ENCODE assay signal across 13 cellular contexts in the genomic region with DNA sequence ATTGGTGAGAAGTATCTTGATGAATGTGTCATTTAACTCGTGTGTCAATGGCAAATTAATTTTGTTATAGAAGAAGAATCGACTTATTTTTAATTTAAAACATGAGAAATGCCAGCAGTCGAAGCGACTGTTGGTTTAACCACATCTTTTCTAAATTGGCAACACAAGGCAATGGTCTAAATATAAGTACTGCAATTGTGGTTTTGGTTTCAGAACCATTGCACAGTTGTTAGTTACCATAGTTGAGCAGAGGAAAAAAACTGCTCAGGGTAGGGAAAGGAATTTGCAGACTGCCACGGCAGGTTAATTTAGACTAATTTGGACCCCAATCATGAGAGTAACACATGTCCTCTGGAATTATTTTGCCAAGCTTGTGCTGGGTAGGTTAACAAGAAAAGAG.
DNase-seq lines count a peak whose midpoint lies in the region; ATAC-seq, FAIRE-seq and TF ChIP-seq lines count a peak whose summit lies in the region.
"Had no signal": no experiment of that assay in that cellular context is flagged by ENCODE, and none has a peak within 500 bp of the region (broad histone marks: within the 10 kb centered on the region; RNA-seq: fewer than 3 reads in every experiment).

No MANE protein-coding gene starts in this region.

- TF ChIP-seq RAD21 in HepG2 (CRISPR knock-in tag; IDR thresholded peaks at IDR 0.05), result no peak

- no peaks in the 10 kb centered on the region for H3K27me3 Mint-ChIP-seq in activated naive CD8-positive, alpha-beta T cell treated with anti-CD3 and anti-CD28 coated beads, Interleukin-2, amount 50 U/mL, for 24 hours
- no peaks in the 10 kb centered on the region for H3K27me3 Mint-ChIP-seq in stimulated activated naive CD8-positive, alpha-beta T cell treated with anti-CD3 and anti-CD28 coated beads, Interleukin-15, amount 100 ng/mL, for 72 hours

- H3K36me3 ChIP-seq in smooth muscle cell (ENCODE audit: low read depth) (no peaks in the 10 kb centered on the region), ovary (no peaks in the 10 kb centered on the region), HepG2 (replicated peaks in 1 of 2; ENCODE audit: control insufficient read depth in 1 of 2, insufficient read depth in 2 of 2, low read length in 2 of 2) (no peaks in the 10 kb centered on the region)
- H3K36me3 ChIP-seq: gastroesophageal sphincter had no signal

- in situ Hi-C loops in HepG2 (cut with HindIII; ENCODE audit: extremely low pct_ligation_motif_present, low pct_unique_long_range_greater_than_20kb), result no loop called here

- CTCF ChIA-PET in HepG2 (lab: Yijun Ruan, JAX; ENCODE audit: low intra/inter-chr PET ratio, low total read pairs), result no interaction called here

- no peak overlapping the region for H3K27ac Mint-ChIP-seq in activated naive CD4-positive, alpha-beta T cell treated with anti-CD3 and anti-CD28 coated beads, Interleukin-2, amount 50 U/mL, for 72 hours
- no peak overlapping the region for H3K27ac Mint-ChIP-seq in activated naive CD8-positive, alpha-beta T cell treated with anti-CD3 and anti-CD28 coated beads, Interleukin-2, amount 50 U/mL, for 24 hours
- H3K27ac Mint-ChIP-seq in stimulated activated naive CD8-positive, alpha-beta T cell treated with anti-CD3 and anti-CD28 coated beads, Interleukin-15, amount 100 ng/mL, for 72 hours, result no peak overlapping the region

- no peak overlapping the region for H3K4me2 ChIP-seq in smooth muscle cell
- no peak overlapping the region for H3K4me2 ChIP-seq in HepG2 (ENCODE audit: low read depth, low read length)

- POLR2A ChIA-PET in HepG2 (lab: Yijun Ruan, JAX), result no interaction called here

- H3K4me1 Mint-ChIP-seq in activated naive CD8-positive, alpha-beta T cell treated with anti-CD3 and anti-CD28 coated beads, Interleukin-2, amount 50 U/mL, for 24 hours, result peaks cover 42% of the 10 kb centered on the region
- peaks cover 47% of the 10 kb centered on the region for H3K4me1 Mint-ChIP-seq in stimulated activated naive CD8-positive, alpha-beta T cell treated with anti-CD3 and anti-CD28 coated beads, Interleukin-15, amount 100 ng/mL, for 72 hours

- no peak overlapping the region for H3K27ac ChIP-seq in smooth muscle cell (ENCODE audit: low read depth)
- no peak overlapping the region for H3K27ac ChIP-seq in ovary
- H3K27ac ChIP-seq in HepG2 (ENCODE audit: extremely low read length, insufficient read depth, low read length), result no peak overlapping the region
- H3K27ac ChIP-seq: gastroesophageal sphincter had no signal

- TF ChIP-seq EP300 in ovary (IDR thresholded peaks at IDR 0.05) (no peak), HepG2 (IDR thresholded peaks at IDR 0.05; ENCODE audit: low read depth in 2 of 2, low read length in 2 of 2) (no peak), HepG2 (CRISPR knock-in tag; IDR thresholded peaks at IDR 0.05; ENCODE audit: borderline replicate concordance) (no peak)

- H3K9ac ChIP-seq in smooth muscle cell (ENCODE audit: low read depth) (no peak overlapping the region), HepG2 (ENCODE audit: insufficient read depth, low read depth, low read length) (no peak overlapping the region)

- no peak for DNase-seq in activated naive CD4-positive, alpha-beta T cell treated with anti-CD3 and anti-CD28 coated beads, Interleukin-2, amount 50 U/mL, for 72 hours (ENCODE audit: low spot score in 2 of 2)
- no peak for DNase-seq in activated naive CD4-positive, alpha-beta T cell treated with anti-CD3 and anti-CD28 coated beads, Interleukin-2, amount 50 U/mL, for 16 hours
- peak; percentile 81 for DNase-seq in M059J (ENCODE audit: low read depth)
- no peak for DNase-seq in activated naive CD8-positive, alpha-beta T cell treated with anti-CD3 and anti-CD28 coated beads, Interleukin-2, amount 50 U/mL, for 24 hours
- no peak for DNase-seq in stimulated activated naive CD8-positive, alpha-beta T cell treated with anti-CD3 and anti-CD28 coated beads, Interleukin-15, amount 100 ng/mL, for 72 hours
- no peak for DNase-seq in smooth muscle cell (lab: John Stamatoyannopoulos, UW; ENCODE audit: unreplicated experiment)
- DNase-seq in ovary, result no peak
- DNase-seq in HepG2 (ENCODE audit: low spot score), result no peak
- DNase-seq: activated T-cell treated with anti-CD3 and anti-CD28 coated beads for 4 hours, left ventricle myocardium superior, trophoblast cell had no signal

- H3K36me3 Mint-ChIP-seq in activated naive CD4-positive, alpha-beta T cell treated with anti-CD3 and anti-CD28 coated beads, Interleukin-2, amount 50 U/mL, for 72 hours, result peaks cover 0 to 38% of the 10 kb centered on the region in 2 donors
- H3K36me3 Mint-ChIP-seq in activated naive CD8-positive, alpha-beta T cell treated with anti-CD3 and anti-CD28 coated beads, Interleukin-2, amount 50 U/mL, for 24 hours (ENCODE audit: low read depth), result peaks cover 13% of the 10 kb centered on the region

- H3K4me3 ChIP-seq in smooth muscle cell (no peak overlapping the region), ovary (no peak overlapping the region), HepG2 (replicated peaks in 1 of 3; ENCODE audit: insufficient read depth in 1 of 3, low read depth in 2 of 3, low read length in 3 of 3) (no peak overlapping the region)
- H3K4me3 ChIP-seq: gastroesophageal sphincter had no signal

- no peak overlapping the region for H3K4me3 Mint-ChIP-seq in activated naive CD8-positive, alpha-beta T cell treated with anti-CD3 and anti-CD28 coated beads, Interleukin-2, amount 50 U/mL, for 24 hours
- H3K4me3 Mint-ChIP-seq in stimulated activated naive CD8-positive, alpha-beta T cell treated with anti-CD3 and anti-CD28 coated beads, Interleukin-15, amount 100 ng/mL, for 72 hours, result peak overlapping the region; percentile 36 to 47

- intact Hi-C loops in ovary (cut with DNase I), result no loop called here
- intact Hi-C loops in HepG2 (cut with micrococcal nuclease; ENCODE audit: unreplicated experiment), result no loop called here

- WGBS in smooth muscle cell (ENCODE audit: low lambda C conversion rate), result 70% methylated on average over 5 of the region's 5 CpGs
- WGBS in ovary, 3 donors, result 79 to 85% (median 82%) methylated on average over 5 of the region's 5 CpGs
- WGBS in HepG2 (ENCODE audit: low lambda C conversion rate), result 27% methylated on average over 5 of the region's 5 CpGs

- no peaks in the 10 kb centered on the region for H4K20me1 ChIP-seq in smooth muscle cell (ENCODE audit: low read depth)
- H4K20me1 ChIP-seq in HepG2 (ENCODE audit: insufficient read depth, low read length), result no peaks in the 10 kb centered on the region

- H3K79me2 ChIP-seq in smooth muscle cell (ENCODE audit: low read depth), result no peaks in the 10 kb centered on the region
- H3K79me2 ChIP-seq in HepG2 (ENCODE audit: insufficient read depth, low read length), result no peaks in the 10 kb centered on the region

- H3K4me1 ChIP-seq in smooth muscle cell (ENCODE audit: low read depth) (no peaks in the 10 kb centered on the region), ovary (ENCODE audit: insufficient read depth) (peaks cover 5% of the 10 kb centered on the region), HepG2 (ENCODE audit: insufficient read depth, low read length) (no peaks in the 10 kb centered on the region)
- H3K4me1 ChIP-seq: gastroesophageal sphincter had no signal

- H2AFZ ChIP-seq in smooth muscle cell (ENCODE audit: low read depth) (no peak overlapping the region), HepG2 (ENCODE audit: low read length) (no peak overlapping the region)

- no peak for FAIRE-seq in HepG2 (lab: Jason Lieb, UNC)
- FAIRE-seq: colon had no signal

- H3K27me3 ChIP-seq in smooth muscle cell (ENCODE audit: low read depth), result no peaks in the 10 kb centered on the region
- H3K27me3 ChIP-seq in ovary, result no peaks in the 10 kb centered on the region
- no peaks in the 10 kb centered on the region for H3K27me3 ChIP-seq in HepG2 (ENCODE audit: control insufficient read depth in 1 of 2, insufficient read depth in 2 of 2, low read length in 2 of 2)

- H3F3A ChIP-seq in smooth muscle cell (ENCODE audit: low read depth), result no peaks in the 10 kb centered on the region

- TF ChIP-seq POLR2A in ovary (IDR thresholded peaks at IDR 0.05), result no peak
- TF ChIP-seq POLR2A in HepG2 (IDR thresholded peaks at IDR 0.05; ENCODE audit: insufficient read depth in 1 of 2, low read depth in 2 of 2, low read length in 2 of 2), result no peak

- H3K9me3 ChIP-seq in smooth muscle cell (replicated peaks; ENCODE audit: low read depth) (no peaks in the 10 kb centered on the region), ovary (no peaks in the 10 kb centered on the region), HepG2 (ENCODE audit: low read length) (no peaks in the 10 kb centered on the region)

- no TSS peak for BruUV-seq in HepG2 (replicated peaks; lab: Mats Ljungman, UMichigan)

- H3K9me3 Mint-ChIP-seq in activated naive CD4-positive, alpha-beta T cell treated with anti-CD3 and anti-CD28 coated beads, Interleukin-2, amount 50 U/mL, for 72 hours, result peaks cover 4 to 30% of the 10 kb centered on the region in 2 donors
- peaks cover 24% of the 10 kb centered on the region for H3K9me3 Mint-ChIP-seq in activated naive CD8-positive, alpha-beta T cell treated with anti-CD3 and anti-CD28 coated beads, Interleukin-2, amount 50 U/mL, for 24 hours
- peaks cover 25 to 33% of the 10 kb centered on the region in 2 donors for H3K9me3 Mint-ChIP-seq in stimulated activated naive CD8-positive, alpha-beta T cell treated with anti-CD3 and anti-CD28 coated beads, Interleukin-15, amount 100 ng/mL, for 72 hours

- ATAC-seq in activated naive CD4-positive, alpha-beta T cell treated with anti-CD3 and anti-CD28 coated beads, Interleukin-2, amount 50 U/mL, for 72 hours, result peak; percentile 63 to 74
- peak; percentile 57 for ATAC-seq in activated naive CD8-positive, alpha-beta T cell treated with anti-CD3 and anti-CD28 coated beads, Interleukin-2, amount 50 U/mL, for 24 hours
- ATAC-seq in stimulated activated naive CD8-positive, alpha-beta T cell treated with anti-CD3 and anti-CD28 coated beads, Interleukin-15, amount 100 ng/mL, for 72 hours, result peak; percentile 84
- no peak for ATAC-seq in HepG2
- ATAC-seq: gastroesophageal sphincter, left ventricle myocardium superior had no signal

- TF ChIP-seq CTCF in smooth muscle cell (IDR thresholded peaks at IDR 0.05; ENCODE audit: borderline replicate concordance, insufficient read depth, poor library complexity, severe bottlenecking) (no peak), ovary (IDR thresholded peaks at IDR 0.05) (no peak), HepG2 (CRISPR knock-in tag; IDR thresholded peaks at IDR 0.05) (no peak)

TF ChIP-seq in HepG2, 621 proteins besides CTCF, POLR2A, EP300 and RAD21 (continues in another document):
- TF ChIP-seq, protein P1, sequence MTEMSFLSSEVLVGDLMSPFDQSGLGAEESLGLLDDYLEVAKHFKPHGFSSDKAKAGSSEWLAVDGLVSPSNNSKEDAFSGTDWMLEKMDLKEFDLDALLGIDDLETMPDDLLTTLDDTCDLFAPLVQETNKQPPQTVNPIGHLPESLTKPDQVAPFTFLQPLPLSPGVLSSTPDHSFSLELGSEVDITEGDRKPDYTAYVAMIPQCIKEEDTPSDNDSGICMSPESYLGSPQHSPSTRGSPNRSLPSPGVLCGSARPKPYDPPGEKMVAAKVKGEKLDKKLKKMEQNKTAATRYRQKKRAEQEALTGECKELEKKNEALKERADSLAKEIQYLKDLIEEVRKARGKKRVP (CRISPR knock-in tag; IDR thresholded peaks at IDR 0.05), result no peak
